In the genomic region with DNA sequence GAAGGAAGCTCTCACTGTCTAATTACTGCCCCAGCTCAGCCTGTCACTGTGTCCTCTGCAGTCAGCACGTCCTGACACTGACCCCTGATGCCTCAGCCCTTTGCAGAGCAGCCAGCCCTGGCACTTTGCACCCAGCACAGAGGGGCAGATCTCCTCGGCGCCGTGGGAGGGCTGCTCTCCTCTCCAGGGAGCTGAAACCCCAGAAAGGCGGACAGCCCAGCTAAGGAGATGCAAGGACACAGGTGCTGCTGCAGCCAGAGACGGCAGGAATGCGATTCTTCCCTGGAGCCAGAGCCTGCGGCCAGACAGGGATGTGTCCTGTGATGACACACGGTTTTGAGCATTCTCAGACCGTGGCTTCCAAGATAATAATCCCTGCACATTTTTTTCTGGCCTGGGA, we compare ENCODE assay signal across 19 cellular contexts. TPM values are rescaled to one million over a fixed set of nuclear protein-coding genes. Genes with fewer than 3 reads are reported as not detected.
"Had no signal": no experiment of that assay in that cellular context is flagged by ENCODE, and none has a peak within 500 bp of the region (broad histone marks: within the 10 kb centered on the region; RNA-seq: fewer than 3 reads in every experiment).

No MANE protein-coding gene starts in this region.

- DNase-seq: activated CD4-positive, alpha-beta memory T cell treated with anti-CD3 and anti-CD28 coated beads, Interleukin-2, amount 10 ng/mL, durations not matched to agents 7 days and 5 days; activated naive CD4-positive, alpha-beta T cell; dorsolateral prefrontal cortex; immature natural killer cell; left colon; midbrain; naive thymus-derived CD4-positive, alpha-beta T cell; right cardiac atrium; tibial artery had no signal

- H3K4me1 ChIP-seq: ascending aorta, tibial artery had no signal

- H3K4me3 ChIP-seq: ascending aorta, dorsolateral prefrontal cortex, esophagus muscularis mucosa, lung, tibial artery had no signal

- ATAC-seq: left colon; naive thymus-derived CD4-positive, alpha-beta T cell; right cardiac atrium; stimulated activated memory B cell treated with anti-CD40 and anti-IgM and Interleukin-4, amounts not matched to agents 10 μg/mL and 1 μg/mL and 100 μg/mL, for 72 hours had no signal

- H3K27ac ChIP-seq: ascending aorta, dorsolateral prefrontal cortex, esophagus muscularis mucosa, tibial artery had no signal

- H3K27me3 ChIP-seq: ascending aorta had no signal

- FAIRE-seq: bronchial epithelial cell, endometrium had no signal

- H3K36me3 ChIP-seq: ascending aorta, esophagus muscularis mucosa, tibial artery had no signal

RNA-seq across cellular contexts. Expression of a gene that starts 34.5 kb away (rescaled TPM):
- total RNA-seq: activated T-helper 1 cell treated with anti-CD3 and anti-CD28 coated beads, Interleukin-12 subunit alpha, Interleukin-12 subunit beta, Interleukin-2, Interleukin-4 antibody, amounts not matched to agents 30 ng/mL and 10 ng/mL and 1 ng/mL, durations not matched to agents 14 hours and 24 hours and 36 hours; ascending aorta; bronchial epithelial cell; chondrocyte; fibroblast of villous mesenchyme; left colon; naive thymus-derived CD4-positive, alpha-beta T cell; progenitor cell of endocrine pancreas; right cardiac atrium had no signal
- polyA plus RNA-seq: immature natural killer cell; naive thymus-derived CD4-positive, alpha-beta T cell; right cardiac atrium had no signal
